Comparison of ENCODE assay signal across 25 cellular contexts in genomic region chr21:21788591-21788990, GRCh38.
"Had no signal": no experiment of that assay in that cellular context is flagged by ENCODE, and none has a peak within 500 bp of the region (broad histone marks: within the 10 kb centered on the region; RNA-seq: fewer than 3 reads in every experiment).

No MANE protein-coding gene starts in this region.

- H3K9me3 Mint-ChIP-seq: type B pancreatic cell had no signal

- H3K27ac ChIP-seq: left ventricle myocardium inferior, ovary, prostate gland, skin epidermis, tibial nerve, uterus had no signal

- H3K27ac Mint-ChIP-seq: immature natural killer cell; mesothelial cell of epicardium; naive B cell; natural killer cell treated with Interleukin-12 subunit alpha and Interleukin-12 subunit beta and Interleukin-15 and Interleukin-18, amount 100 ng/mL, for 72 hours; stimulated activated memory B cell treated with anti-CD40 and anti-IgM and Interleukin-4, amounts not matched to agents 10 μg/mL and 1 μg/mL and 100 μg/mL, for 72 hours; stimulated activated naive CD8-positive, alpha-beta T cell treated with anti-CD3 and anti-CD28 coated beads, Interleukin-15, amount 100 ng/mL, for 72 hours; type B pancreatic cell had no signal

- DNase-seq: immature natural killer cell; islet precursor cell; left ventricle myocardium inferior; naive B cell; ovary; posterior cingulate gyrus; retina; right cardiac atrium; stimulated activated CD4-positive, alpha-beta T cell treated with anti-CD3 and anti-CD28 coated beads, Interleukin-12 subunit alpha, Interleukin-12 subunit beta, amount 100 ng/mL, for 4 hours; stimulated activated CD4-positive, alpha-beta T cell treated with anti-CD3 and anti-CD28 coated beads, Interleukin-15, amount 100 ng/mL, for 24 hours; stimulated activated CD4-positive, alpha-beta T cell treated with anti-CD3 and anti-CD28 coated beads, Interleukin-4, amount 100 ng/mL, for 4 hours; stimulated activated CD8-positive, alpha-beta memory T cell treated with anti-CD3 and anti-CD28 coated beads, Interleukin-4, amount 100 ng/mL, for 48 hours; stimulated activated naive CD4-positive, alpha-beta T cell treated with Interleukin-2 at 50 U/mL for 16 hours; stimulated activated naive CD8-positive, alpha-beta T cell treated with anti-CD3 and anti-CD28 coated beads, Interleukin-15, amount 100 ng/mL, for 72 hours; substantia nigra; uterus had no signal

- H3K4me1 ChIP-seq: left ventricle myocardium inferior, prostate gland, tibial nerve, uterus had no signal

- H3K27me3 Mint-ChIP-seq: naive B cell; natural killer cell treated with Interleukin-12 subunit alpha and Interleukin-12 subunit beta and Interleukin-15 and Interleukin-18, amount 100 ng/mL, for 72 hours; stimulated activated memory B cell treated with anti-CD40 and anti-IgM and Interleukin-4, amounts not matched to agents 10 μg/mL and 1 μg/mL and 100 μg/mL, for 72 hours; stimulated activated naive CD8-positive, alpha-beta T cell treated with anti-CD3 and anti-CD28 coated beads, Interleukin-15, amount 100 ng/mL, for 72 hours; type B pancreatic cell had no signal

- H3K4me1 Mint-ChIP-seq: immature natural killer cell; mesothelial cell of epicardium; naive B cell; stimulated activated memory B cell treated with anti-CD40 and anti-IgM and Interleukin-4, amounts not matched to agents 10 μg/mL and 1 μg/mL and 100 μg/mL, for 72 hours; stimulated activated naive CD8-positive, alpha-beta T cell treated with anti-CD3 and anti-CD28 coated beads, Interleukin-15, amount 100 ng/mL, for 72 hours had no signal

- H3K4me3 ChIP-seq: left ventricle myocardium inferior, lung, ovary, prostate gland, skin epidermis, tibial nerve, uterus had no signal

- H3K27me3 ChIP-seq: ovary, tibial nerve, uterus had no signal

- H3K36me3 ChIP-seq: left ventricle myocardium inferior, ovary, prostate gland, tibial nerve, uterus had no signal

- H3K9me3 ChIP-seq: left ventricle myocardium inferior, ovary, prostate gland, tibial nerve, uterus had no signal

- ATAC-seq: natural killer cell treated with Interleukin-12 subunit alpha and Interleukin-12 subunit beta and Interleukin-15 and Interleukin-18, amount 100 ng/mL, for 72 hours; right cardiac atrium; sciatic nerve; stimulated activated memory B cell treated with anti-CD40 and anti-IgM and Interleukin-4, amounts not matched to agents 10 μg/mL and 1 μg/mL and 100 μg/mL, for 72 hours; stimulated activated naive CD8-positive, alpha-beta T cell treated with anti-CD3 and anti-CD28 coated beads, Interleukin-15, amount 100 ng/mL, for 72 hours had no signal

- H3K4me3 Mint-ChIP-seq: immature natural killer cell; mesothelial cell of epicardium; naive B cell; natural killer cell treated with Interleukin-12 subunit alpha and Interleukin-12 subunit beta and Interleukin-15 and Interleukin-18, amount 100 ng/mL, for 72 hours; stimulated activated memory B cell treated with anti-CD40 and anti-IgM and Interleukin-4, amounts not matched to agents 10 μg/mL and 1 μg/mL and 100 μg/mL, for 72 hours; stimulated activated naive CD8-positive, alpha-beta T cell treated with anti-CD3 and anti-CD28 coated beads, Interleukin-15, amount 100 ng/mL, for 72 hours; type B pancreatic cell had no signal

- H3K36me3 Mint-ChIP-seq: mesothelial cell of epicardium; naive B cell; stimulated activated memory B cell treated with anti-CD40 and anti-IgM and Interleukin-4, amounts not matched to agents 10 μg/mL and 1 μg/mL and 100 μg/mL, for 72 hours; type B pancreatic cell had no signal
